In genomic region chr16:24022797-24023196, GRCh38 we compare ENCODE assay signal across 16 cellular contexts.
"Had no signal": no experiment of that assay in that cellular context is flagged by ENCODE, and none has a peak within 500 bp of the region (broad histone marks: within the 10 kb centered on the region; RNA-seq: fewer than 3 reads in every experiment).

No MANE protein-coding gene starts in this region.

- H3K27me3 Mint-ChIP-seq: dendritic cell treated with granulocyte-macrophage colony-stimulating factor and Interleukin-4, amounts not matched to agents 40 ng/mL and 50 ng/mL, for 4 days; effector memory CD8-positive, alpha-beta T cell had no signal

- ATAC-seq: effector memory CD8-positive, alpha-beta T cell; gastrocnemius medialis; heart right ventricle; natural killer cell; pancreas; right cardiac atrium had no signal

- DNase-seq: effector memory CD8-positive, alpha-beta T cell; gastrocnemius medialis; heart right ventricle; hypothalamus; kidney glomerular epithelial cell; natural killer cell; pancreas; right cardiac atrium; stimulated activated CD4-positive, alpha-beta T cell treated with anti-CD3 and anti-CD28 coated beads, Interleukin-2, amount 100 ng/mL, for 48 hours; stimulated activated CD8-positive, alpha-beta memory T cell treated with anti-CD3 and anti-CD28 coated beads, Interleukin-4, amount 100 ng/mL, for 48 hours; stimulated activated naive CD4-positive, alpha-beta T cell; thyroid gland had no signal

- H3K4me3 Mint-ChIP-seq: dendritic cell treated with granulocyte-macrophage colony-stimulating factor and Interleukin-4, amounts not matched to agents 40 ng/mL and 50 ng/mL, for 4 days; effector memory CD8-positive, alpha-beta T cell; natural killer cell; neural crest cell; type B pancreatic cell had no signal

- H3K36me3 Mint-ChIP-seq: type B pancreatic cell had no signal

- H3K4me1 Mint-ChIP-seq: neural crest cell had no signal

- H3K27ac Mint-ChIP-seq: dendritic cell treated with granulocyte-macrophage colony-stimulating factor and Interleukin-4, amounts not matched to agents 40 ng/mL and 50 ng/mL, for 4 days; natural killer cell; progenitor cell of endocrine pancreas; type B pancreatic cell had no signal

- H3K9me3 Mint-ChIP-seq: dendritic cell treated with granulocyte-macrophage colony-stimulating factor and Interleukin-4, amounts not matched to agents 40 ng/mL and 50 ng/mL, for 4 days; effector memory CD8-positive, alpha-beta T cell; natural killer cell; neural crest cell; type B pancreatic cell had no signal
